18 cellular contexts compared by ENCODE assay signal in the genomic region with DNA sequence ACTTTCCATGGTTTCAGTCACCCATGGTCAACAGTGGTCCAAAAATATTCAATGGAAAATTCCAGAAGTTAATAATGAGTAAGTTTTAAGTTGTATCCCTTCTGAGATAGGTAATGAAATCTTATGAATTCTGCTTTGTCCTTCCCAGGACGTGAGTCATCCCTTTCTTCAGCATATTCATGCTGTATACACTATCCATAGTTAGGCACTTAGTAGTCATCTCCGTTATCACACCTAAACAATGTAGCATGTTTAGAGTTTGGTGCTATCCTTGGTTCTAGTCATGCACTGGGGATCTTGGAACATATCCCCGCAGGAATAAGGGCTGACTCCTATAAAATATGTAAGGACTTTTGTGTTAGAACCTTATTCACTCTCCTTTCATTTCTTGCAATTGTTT.
DNase-seq lines count a peak whose midpoint lies in the region; ATAC-seq, FAIRE-seq and TF ChIP-seq lines count a peak whose summit lies in the region.
"Had no signal": no experiment of that assay in that cellular context is flagged by ENCODE, and none has a peak within 500 bp of the region (broad histone marks: within the 10 kb centered on the region; RNA-seq: fewer than 3 reads in every experiment).

No MANE protein-coding gene starts in this region.

- H3K27ac ChIP-seq in RWPE2 (ENCODE audit: poor library complexity, severe bottlenecking), result no peak overlapping the region
- H3K27ac ChIP-seq in vagina, result no peak overlapping the region

- no peak for TF ChIP-seq POLR2A in vagina (IDR thresholded peaks at IDR 0.05)

- no peak for FAIRE-seq in urothelium cell line (lab: Jason Lieb, UNC)
- FAIRE-seq: HTR-8/SVneo had no signal

- no peak for TF ChIP-seq CTCF in RWPE2 (IDR thresholded peaks at IDR 0.05; ENCODE audit: poor library complexity, severe bottlenecking)
- TF ChIP-seq CTCF in fibroblast of pulmonary artery (IDR thresholded peaks at IDR 0.05; ENCODE audit: low read length, missing control alignments), result no peak
- TF ChIP-seq CTCF in vagina (IDR thresholded peaks at IDR 0.05), result no peak

- intact Hi-C loops in vagina (cut with DNase I), result no loop called here

- H3K9me3 ChIP-seq in RWPE2 (ENCODE audit: severe bottlenecking) (no peaks in the 10 kb centered on the region), vagina (no peaks in the 10 kb centered on the region)

- peak; percentile 1 for DNase-seq in M059J (ENCODE audit: low read depth)
- no peak for DNase-seq in RWPE2 (ENCODE audit: low spot score)
- peak; percentile 48 for DNase-seq in fibroblast of pulmonary artery (ENCODE audit: low read depth)
- peak; percentile 21 for DNase-seq in urothelium cell line (ENCODE audit: low spot score)
- no peak for DNase-seq in vagina (ENCODE audit: extremely low spot score in 2 of 2)
- DNase-seq in NCI-H526 treated with DMSO at 0.1 percent for 48 hours (lab: John Stamatoyannopoulos, UW), result no peak
- DNase-seq in midbrain (lab: John Stamatoyannopoulos, UW), result no peak
- DNase-seq: CD4-positive, alpha-beta T cell; H9; MV-4-11; NCI-H1417 treated with DMSO at 0.1 percent for 48 hours; NCI-H1930; NCI-H2171; NCI-H446 treated with DMSO at 0.1 percent for 48 hours; NCI-H774; Right ventricle myocardium superior had no signal

- H3K36me3 ChIP-seq in RWPE2 (ENCODE audit: low read depth) (no peaks in the 10 kb centered on the region), vagina (no peaks in the 10 kb centered on the region)

- no peaks in the 10 kb centered on the region for H3K4me1 ChIP-seq in RWPE2 (ENCODE audit: insufficient read depth, poor library complexity, severe bottlenecking)
- no peaks in the 10 kb centered on the region for H3K4me1 ChIP-seq in vagina

- H3K27me3 ChIP-seq in RWPE2 (ENCODE audit: insufficient read depth, poor library complexity, severe bottlenecking) (no peaks in the 10 kb centered on the region), vagina (no peaks in the 10 kb centered on the region)

- H3K4me3 ChIP-seq in RWPE2 (ENCODE audit: severe bottlenecking), result no peak overlapping the region
- no peak overlapping the region for H3K4me3 ChIP-seq in fibroblast of pulmonary artery (replicated peaks; ENCODE audit: low read depth, low read length)
- no peak overlapping the region for H3K4me3 ChIP-seq in vagina

- ATAC-seq in RWPE2 (ENCODE audit: low read depth), result peak; percentile 92
- ATAC-seq: SK-N-SH treated with all-trans-retinoic acid at 6 μM for 48 hours had no signal

Comparison
In these comparisons a context has a peak if more than half of its experiments do, and no peak if none do; other contexts are left out.
1. DNase-seq: peak in M059J (single experiment), fibroblast of pulmonary artery (single experiment) and urothelium cell line (single experiment); none in RWPE2 (single experiment), vagina (0 of 2), NCI-H526 treated with DMSO at 0.1 percent for 48 hours (single experiment) and midbrain (single experiment).